In genomic region chr1:1055841-1056736, GRCh38 we compare ENCODE assay signal across 22 cellular contexts. TPM values are rescaled to one million over a fixed set of nuclear protein-coding genes. Genes with fewer than 3 reads are reported as not detected.
"Had no signal": no experiment of that assay in that cellular context is flagged by ENCODE, and none has a peak within 500 bp of the region (broad histone marks: within the 10 kb centered on the region; RNA-seq: fewer than 3 reads in every experiment).

No MANE protein-coding gene starts in this region.

- FAIRE-seq: endothelial cell of umbilical vein had no signal

- H3K4me3 ChIP-seq: cardiac muscle cell, esophagus muscularis mucosa, psoas muscle, skin epidermis, suprapubic skin had no signal

- H3K9me3 ChIP-seq: esophagus muscularis mucosa, psoas muscle, suprapubic skin had no signal

- DNase-seq: activated CD4-positive, alpha-beta T cell treated with anti-CD3 and anti-CD28 coated beads for 1 hour; activated CD8-positive, alpha-beta memory T cell treated with anti-CD3 and anti-CD28 coated beads for 24 hours; activated CD8-positive, alpha-beta memory T cell treated with anti-CD3 and anti-CD28 coated beads, Interleukin-2, amount 50 U/mL, for 48 hours; activated effector memory CD4-positive, alpha-beta T cell treated with Interleukin-2 at 50 U/mL for 16 hours; activated T-cell treated with anti-CD3 and anti-CD28 coated beads, Interleukin-2, amount 50 U/mL, for 48 hours; dermis blood vessel endothelial cell; effector memory CD4-positive, alpha-beta T cell; left ventricle myocardium superior; psoas muscle; right cardiac atrium; stimulated activated CD4-positive, alpha-beta T cell treated with anti-CD3 and anti-CD28 coated beads, Interleukin-4, amount 100 ng/mL, for 1 hour; stimulated activated naive CD8-positive, alpha-beta T cell treated with anti-CD3 and anti-CD28 coated beads, Interleukin-15, amount 100 ng/mL, for 72 hours; T-helper 2 cell had no signal

- H3K4me1 ChIP-seq: psoas muscle had no signal

- H3K36me3 ChIP-seq: cardiac muscle cell had no signal

- ATAC-seq: left ventricle myocardium superior; psoas muscle; right cardiac atrium; stimulated activated naive CD8-positive, alpha-beta T cell treated with anti-CD3 and anti-CD28 coated beads, Interleukin-15, amount 100 ng/mL, for 72 hours had no signal

- H3K27ac ChIP-seq: cardiac muscle cell, esophagus muscularis mucosa, psoas muscle, skin epidermis, suprapubic skin, VCaP had no signal

RNA-seq across cellular contexts. Expression of gene RNF223, which starts 18.0 kb away (rescaled TPM):
- total RNA-seq: dermis blood vessel endothelial cell, endothelial cell of umbilical vein, esophagus muscularis mucosa, left ventricle myocardium superior, mononuclear cell, osteocyte, psoas muscle, right cardiac atrium had no signal
- polyA plus RNA-seq: cardiac muscle cell, endothelial cell of umbilical vein, neural cell, psoas muscle, right cardiac atrium had no signal
